Comparison of ENCODE assay signal across 26 cellular contexts in the genomic region with DNA sequence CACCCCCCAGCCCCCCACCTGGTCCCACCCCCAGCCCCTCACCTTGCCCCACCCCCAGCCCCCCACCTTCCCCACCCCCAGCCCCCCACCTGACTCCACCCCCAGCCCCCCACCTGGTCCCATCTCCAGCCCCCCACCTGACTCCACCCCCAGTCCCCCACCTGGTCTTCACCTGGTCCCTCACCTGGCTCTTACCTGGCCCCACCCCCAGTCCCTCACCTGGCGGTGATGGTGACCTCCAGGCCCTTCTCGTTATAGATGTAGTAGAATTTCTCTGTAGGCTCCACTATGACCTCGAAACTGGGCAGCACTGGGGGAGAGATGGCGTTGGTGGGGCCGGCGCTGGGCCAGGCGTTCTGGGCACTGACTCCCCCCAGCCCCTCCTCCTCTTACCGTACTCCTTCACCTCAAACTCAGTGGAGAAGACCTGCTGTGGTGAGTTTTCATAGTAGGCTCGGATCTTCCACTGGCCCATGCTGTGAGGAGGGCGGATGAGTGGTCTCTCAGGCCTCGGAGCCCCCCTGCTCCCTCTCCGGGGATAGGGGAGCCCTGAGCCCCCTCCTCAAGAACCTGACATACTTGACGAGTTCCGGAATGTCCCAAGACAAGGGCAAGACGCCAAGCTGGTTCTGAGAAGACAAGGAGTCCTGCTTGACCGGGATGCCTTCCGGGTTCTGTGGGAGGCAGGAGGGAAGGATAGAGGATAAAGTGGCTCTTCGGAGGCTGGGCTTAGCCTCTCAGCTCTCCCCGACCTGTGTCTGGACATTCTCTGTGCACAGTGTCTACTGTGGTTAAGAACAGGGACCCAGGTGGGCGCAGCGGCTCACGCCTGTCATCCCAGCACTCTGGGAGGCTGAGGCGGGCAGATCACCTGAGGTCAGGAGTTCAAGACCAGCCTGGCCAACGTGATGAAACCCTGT. TPM values are rescaled to one million over a fixed set of nuclear protein-coding genes. Genes with fewer than 3 reads are reported as not detected.
DNase-seq lines count a peak whose midpoint lies in the region; ATAC-seq, FAIRE-seq and TF ChIP-seq lines count a peak whose summit lies in the region.
"Had no signal": no experiment of that assay in that cellular context is flagged by ENCODE, and none has a peak within 500 bp of the region (broad histone marks: within the 10 kb centered on the region; RNA-seq: fewer than 3 reads in every experiment).

No MANE protein-coding gene starts in this region.

- H3K4me3 ChIP-seq in H1 (ENCODE audit: extremely low read depth in 1 of 4, insufficient read depth in 2 of 4, low read depth in 3 of 4, low read length in 4 of 4) (no peak overlapping the region), lower lobe of right lung (no peak overlapping the region)

- H3K79me2 ChIP-seq in H1 (ENCODE audit: control insufficient read depth in 1 of 2, insufficient read depth in 2 of 2, low read length in 2 of 2), result no peaks in the 10 kb centered on the region; a peak in 1 of 4 replicates

- peak overlapping the region; percentile 56 for H3K27ac Mint-ChIP-seq in activated naive CD4-positive, alpha-beta T cell treated with anti-CD3 and anti-CD28 coated beads, Interleukin-2, amount 50 U/mL, for 24 hours
- no peak overlapping the region for H3K27ac Mint-ChIP-seq in activated naive CD4-positive, alpha-beta T cell treated with anti-CD3 and anti-CD28 coated beads, Interleukin-2, amount 10 ng/mL, durations not matched to agents 7 days and 5 days
- H3K27ac Mint-ChIP-seq: H9, HFFc6 had no signal

- no peak for TF ChIP-seq EP300 in H1 (IDR thresholded peaks at IDR 0.05; ENCODE audit: borderline replicate concordance in 1 of 2, low read depth in 2 of 2, low read length in 2 of 2)

- FAIRE-seq in H1 (lab: Jason Lieb, UNC), result no peak
- FAIRE-seq: D721Med, RCC 7860 had no signal

- no peak for ATAC-seq in lower lobe of right lung
- ATAC-seq in GM18520 (IDR thresholded peaks at IDR 0.05; ENCODE audit: unreplicated experiment), result no peak

- no peaks in the 10 kb centered on the region for H3K36me3 Mint-ChIP-seq in activated naive CD4-positive, alpha-beta T cell treated with anti-CD3 and anti-CD28 coated beads, Interleukin-2, amount 50 U/mL, for 24 hours
- peaks cover 3% of the 10 kb centered on the region for H3K36me3 Mint-ChIP-seq in activated naive CD4-positive, alpha-beta T cell treated with anti-CD3 and anti-CD28 coated beads, Interleukin-2, amount 10 ng/mL, durations not matched to agents 7 days and 5 days
- H3K36me3 Mint-ChIP-seq: CD8-positive, alpha-beta memory T cell had no signal

- TF ChIP-seq CTCF in H1 (IDR thresholded peaks at IDR 0.05; ENCODE audit: control extremely low read depth in 1 of 3, insufficient read depth in 1 of 3, low read depth in 1 of 3, low read length in 3 of 3) (no peak), lower lobe of right lung (IDR thresholded peaks at IDR 0.05) (no peak)

- H3K4ac ChIP-seq in H1 (replicated peaks; ENCODE audit: insufficient read length, low read depth, low read length), result peak overlapping the region; percentile 51

- no peak overlapping the region for H3K4me2 ChIP-seq in H1 (ENCODE audit: insufficient read depth in 1 of 2, low read depth in 2 of 2, low read length in 2 of 2)

- TF ChIP-seq RAD21 in H1 (IDR thresholded peaks at IDR 0.05 in 1 of 2, conservative IDR thresholded peaks at IDR 0.05 in 1 of 2; ENCODE audit: low read depth in 2 of 2, low read length in 2 of 2), result no peak

- peaks cover 14% of the 10 kb centered on the region for H3K23me2 ChIP-seq in H1 (ENCODE audit: low read depth, low read length)

- WGBS in H1 (ENCODE audit: extremely low coverage in 1 of 2, insufficient coverage in 1 of 2, insufficient read length in 1 of 2, insufficient replicate concordance in 2 of 2, low coverage in 1 of 2, low lambda C conversion rate in 2 of 2, missing lambda C conversion rate in 1 of 2), 2 experiments, result 86% methylated on average over 20 of the region's 24 CpGs; no CpG with 5 or more reads in 1 of the 2 experiments

- no peak overlapping the region for H2BK120ac ChIP-seq in H1 (replicated peaks; ENCODE audit: low read depth, low read length)

- peaks cover 13% of the 10 kb centered on the region for H3K4me1 Mint-ChIP-seq in activated naive CD4-positive, alpha-beta T cell treated with anti-CD3 and anti-CD28 coated beads, Interleukin-2, amount 50 U/mL, for 24 hours
- H3K4me1 Mint-ChIP-seq in activated naive CD4-positive, alpha-beta T cell treated with anti-CD3 and anti-CD28 coated beads, Interleukin-2, amount 10 ng/mL, durations not matched to agents 7 days and 5 days, result peaks cover 9% of the 10 kb centered on the region

- H2BK15ac ChIP-seq in H1 (ENCODE audit: low read length), result no peak overlapping the region

- no peak overlapping the region for H3K56ac ChIP-seq in H1 (replicated peaks; ENCODE audit: insufficient read length, low read depth, low read length)

- no peak overlapping the region for H2BK5ac ChIP-seq in H1 (ENCODE audit: low read depth, low read length)

- peaks cover 0 to 6% of the 10 kb centered on the region in 2 experiments for H4K20me1 ChIP-seq in H1 (replicated peaks in 1 of 2; ENCODE audit: control insufficient read depth in 1 of 2, insufficient read depth in 2 of 2, low read length in 2 of 2)

- peaks cover 13% of the 10 kb centered on the region for H3K27me3 Mint-ChIP-seq in activated naive CD4-positive, alpha-beta T cell treated with anti-CD3 and anti-CD28 coated beads, Interleukin-2, amount 50 U/mL, for 24 hours
- H3K27me3 Mint-ChIP-seq in activated naive CD4-positive, alpha-beta T cell treated with anti-CD3 and anti-CD28 coated beads, Interleukin-2, amount 10 ng/mL, durations not matched to agents 7 days and 5 days, result peaks cover 67% of the 10 kb centered on the region

- 0 out of 2 replicates have a peak overlapping the region, but pooled peaks have one; percentile 27 for H2BK12ac ChIP-seq in H1 (ENCODE audit: low read depth, low read length)

- H3K4me1 ChIP-seq in H1 (replicated peaks in 1 of 4; ENCODE audit: control insufficient read depth in 3 of 4, insufficient read depth in 4 of 4, low read length in 3 of 4) (peaks cover 0 to 17% (median 6%) of the 10 kb centered on the region in 4 experiments; a peak in 6 of 7 replicates), lower lobe of right lung (no peaks in the 10 kb centered on the region)

- H3K27me3 ChIP-seq in H1 (replicated peaks in 1 of 4; ENCODE audit: control insufficient read depth in 3 of 4, extremely low read depth in 1 of 4, insufficient read depth in 3 of 4, low read length in 3 of 4) (peaks cover 0 to 21% (median 18%) of the 10 kb centered on the region in 4 experiments; a peak in 6 of 7 replicates), lower lobe of right lung (ENCODE audit: low read depth) (peaks cover 3% of the 10 kb centered on the region)

- no peak overlapping the region for H4K8ac ChIP-seq in H1 (ENCODE audit: extremely low read depth, insufficient read depth, low read length)

- no peaks in the 10 kb centered on the region for H3K79me1 ChIP-seq in H1 (ENCODE audit: low read depth, low read length)

- no peak overlapping the region for H3K14ac ChIP-seq in H1 (ENCODE audit: insufficient read length)

- TF ChIP-seq POLR2A in H1 (IDR thresholded peaks at IDR 0.05; ENCODE audit: control extremely low read depth in 1 of 2, low read depth in 2 of 2, low read length in 2 of 2), result no peak

- no peak overlapping the region for H4K91ac ChIP-seq in H1 (replicated peaks; ENCODE audit: insufficient read length, low read length)

- no peak overlapping the region for H2AK5ac ChIP-seq in H1 (ENCODE audit: low read depth, low read length)

- H3K9me3 ChIP-seq in H1 (ENCODE audit: insufficient read depth in 2 of 2, low read depth in 1 of 2, low read length in 1 of 2), result no peaks in the 10 kb centered on the region
- H3K9me3 ChIP-seq in lower lobe of right lung, result no peaks in the 10 kb centered on the region

- no peak overlapping the region for H2AFZ ChIP-seq in H1 (ENCODE audit: low read length)

- intact Hi-C loops in lower lobe of right lung (cut with DNase I), result no loop called here

- H3K4me3 Mint-ChIP-seq in activated naive CD4-positive, alpha-beta T cell treated with anti-CD3 and anti-CD28 coated beads, Interleukin-2, amount 50 U/mL, for 24 hours, result no peak overlapping the region
- no peak overlapping the region for H3K4me3 Mint-ChIP-seq in activated naive CD4-positive, alpha-beta T cell treated with anti-CD3 and anti-CD28 coated beads, Interleukin-2, amount 10 ng/mL, durations not matched to agents 7 days and 5 days
- H3K4me3 Mint-ChIP-seq: CD8-positive, alpha-beta memory T cell; H9; HFFc6 had no signal

- H3K36me3 ChIP-seq in H1 (ENCODE audit: control insufficient read depth in 2 of 4, insufficient read depth in 4 of 4, low read length in 3 of 4) (no peaks in the 10 kb centered on the region; a peak in 1 of 8 replicates), lower lobe of right lung (peaks cover 46% of the 10 kb centered on the region)

- H3K27ac ChIP-seq in H1 (ENCODE audit: low read depth, low read length), result no peak overlapping the region
- no peak overlapping the region for H3K27ac ChIP-seq in lower lobe of right lung

- H3K18ac ChIP-seq in H1 (ENCODE audit: extremely low read depth, low read length), result no peak overlapping the region

- H3K9me3 Mint-ChIP-seq in activated naive CD4-positive, alpha-beta T cell treated with anti-CD3 and anti-CD28 coated beads, Interleukin-2, amount 50 U/mL, for 24 hours, result no peaks in the 10 kb centered on the region
- peaks cover 6% of the 10 kb centered on the region for H3K9me3 Mint-ChIP-seq in activated naive CD4-positive, alpha-beta T cell treated with anti-CD3 and anti-CD28 coated beads, Interleukin-2, amount 10 ng/mL, durations not matched to agents 7 days and 5 days
- H3K9me3 Mint-ChIP-seq: CD8-positive, alpha-beta memory T cell had no signal

- CTCF ChIA-PET in activated naive CD4-positive, alpha-beta T cell treated with anti-CD3 and anti-CD28 coated beads, Interleukin-2, amount 10 ng/mL, durations not matched to agents 7 days and 5 days (lab: Charles Lee), result no interaction called here
- CTCF ChIA-PET in H1 (lab: Charles Lee; ENCODE audit: partially characterized antibody), result interaction anchor here (1.8 kb wide), 1 partner anchor 150 kb away, joined by 4 read pairs; no protein-coding TSS in a partner anchor

- no peak overlapping the region for H3K23ac ChIP-seq in H1 (ENCODE audit: insufficient read length)

- no peak overlapping the region for H4K5ac ChIP-seq in H1 (ENCODE audit: insufficient read length, low read depth, low read length)

- no peak overlapping the region for H2BK20ac ChIP-seq in H1 (ENCODE audit: low read length)

- POLR2A ChIA-PET in H1 (lab: Charles Lee; ENCODE audit: partially characterized antibody), result interaction anchor here (0.6 kb wide), 1 partner anchor 22 kb away, joined by 3 read pairs; no protein-coding TSS in a partner anchor

- no peak for DNase-seq in activated naive CD4-positive, alpha-beta T cell treated with anti-CD3 and anti-CD28 coated beads, Interleukin-2, amount 10 ng/mL, durations not matched to agents 7 days and 5 days
- DNase-seq in D341Med (ENCODE audit: low spot score) (peak; percentile 17), H1 (ENCODE audit: low read depth in 1 of 2, low spot score in 2 of 2) (no peak), lower lobe of right lung (peak; percentile 42), DMS 273 treated with DMSO at 0.1 percent for 48 hours (lab: John Stamatoyannopoulos, UW) (no peak), OCI-M1 (lab: John Stamatoyannopoulos, UW) (no peak)
- DNase-seq: 8988T; AML-193; C1 segment of cervical spinal cord; CD8-positive, alpha-beta memory T cell; EL; GF-D8; H9; HFFc6; KBM-7; NCI-H1092; NCI-H146; NCI-H2029; NCI-H226; NCI-H510A treated with DMSO at 0.1 percent for 48 hours; NCI-H774 had no signal

- no peak overlapping the region for H3K9ac ChIP-seq in H1 (replicated peaks in 1 of 4; ENCODE audit: extremely low read depth in 1 of 4, low read depth in 3 of 4, low read length in 3 of 4)

RNA-seq across cellular contexts. Expression of a gene that starts 6.4 kb away (rescaled TPM):
- 4.2 and 6.4 TPM in 2 replicates for total RNA-seq in H1 (2021; fragmentation: NEBNext Ultra II Directional; extraction: Animal tissue kit (Norgen Biotek cat#: 25700))
- 12.8 and 16.6 TPM in 2 replicates for polyA plus RNA-seq in H1 (2011; rRNA removed)
- polyA plus RNA-seq in H1 (2011; cell fraction: cytosol; rRNA removed), result 16.0 TPM
- polyA plus RNA-seq in H1 (2011; cell fraction: nucleus; rRNA removed), result 34.2 TPM
- 11.3 to 16.8 TPM (median 13.0 TPM) in 4 replicates for polyA plus RNA-seq in H1 (2012, experiment 1 of 2)
- polyA plus RNA-seq in H1 (2012, experiment 2 of 2), result 13.6 TPM
- 22.5 TPM for polyA plus RNA-seq in H1 (2013, experiment 1 of 2)
- 24.4 TPM for polyA plus RNA-seq in H1 (2013, experiment 2 of 2)
- polyA minus RNA-seq in H1 (2011; rRNA and poly(A)+ RNA removed), result 16.2 and 28.8 TPM in 2 replicates
- 31.9 TPM for polyA minus RNA-seq in H1 (2011; cell fraction: cytosol; rRNA and poly(A)+ RNA removed)
- 33.2 TPM for polyA minus RNA-seq in H1 (2011; cell fraction: nucleus; rRNA and poly(A)+ RNA removed)
- 1,321 TPM for total RNA-seq in lower lobe of right lung
- total RNA-seq: SK-MEL-5 had no signal
- polyA plus RNA-seq: CD8-positive, alpha-beta memory T cell had no signal

RNA-seq across cellular contexts. Expression of a gene that starts 23.3 kb away (rescaled TPM):
- 34.9 and 35.3 TPM in 2 replicates for total RNA-seq in H1 (2021; fragmentation: NEBNext Ultra II Directional; extraction: Animal tissue kit (Norgen Biotek cat#: 25700))
- polyA plus RNA-seq in H1 (2011; rRNA removed), result 46.0 and 63.9 TPM in 2 replicates
- 52.1 TPM for polyA plus RNA-seq in H1 (2011; cell fraction: cytosol; rRNA removed)
- 160 TPM for polyA plus RNA-seq in H1 (2011; cell fraction: nucleus; rRNA removed)
- 35.3 to 46.7 TPM (median 38.7 TPM) in 4 replicates for polyA plus RNA-seq in H1 (2012, experiment 1 of 2)
- 36.3 TPM for polyA plus RNA-seq in H1 (2012, experiment 2 of 2)
- 47.8 TPM for polyA plus RNA-seq in H1 (2013, experiment 1 of 2)
- 49.9 TPM for polyA plus RNA-seq in H1 (2013, experiment 2 of 2)
- polyA minus RNA-seq in H1 (2011; rRNA and poly(A)+ RNA removed), result 30.4 and 47.5 TPM in 2 replicates
- 15.0 TPM for polyA minus RNA-seq in H1 (2011; cell fraction: cytosol; rRNA and poly(A)+ RNA removed)
- 23.3 TPM for polyA minus RNA-seq in H1 (2011; cell fraction: nucleus; rRNA and poly(A)+ RNA removed)
- 87.0 TPM for total RNA-seq in lower lobe of right lung

RNA-seq across cellular contexts. Expression of a gene that starts 25.4 kb away (rescaled TPM):
- total RNA-seq in H1 (2021; fragmentation: NEBNext Ultra II Directional; extraction: Animal tissue kit (Norgen Biotek cat#: 25700)), result 69.3 and 69.5 TPM in 2 replicates
- 27.8 and 38.0 TPM in 2 replicates for polyA plus RNA-seq in H1 (2011; rRNA removed)
- polyA plus RNA-seq in H1 (2011; cell fraction: cytosol; rRNA removed), result 46.0 TPM
- polyA plus RNA-seq in H1 (2011; cell fraction: nucleus; rRNA removed), result 69.9 TPM
- 66.1 to 83.1 TPM (median 77.4 TPM) in 4 replicates for polyA plus RNA-seq in H1 (2012, experiment 1 of 2)
- polyA plus RNA-seq in H1 (2012, experiment 2 of 2), result 58.7 TPM
- 63.3 TPM for polyA plus RNA-seq in H1 (2013, experiment 1 of 2)
- polyA plus RNA-seq in H1 (2013, experiment 2 of 2), result 64.1 TPM
- polyA minus RNA-seq in H1 (2011; rRNA and poly(A)+ RNA removed), result 23.1 and 26.9 TPM in 2 replicates
- 28.1 TPM for polyA minus RNA-seq in H1 (2011; cell fraction: cytosol; rRNA and poly(A)+ RNA removed)
- 24.9 TPM for polyA minus RNA-seq in H1 (2011; cell fraction: nucleus; rRNA and poly(A)+ RNA removed)
- total RNA-seq in lower lobe of right lung, result 65.8 TPM

RNA-seq across cellular contexts. Expression of a gene that starts 44.1 kb away (rescaled TPM):
- total RNA-seq in H1 (2021; fragmentation: NEBNext Ultra II Directional; extraction: Animal tissue kit (Norgen Biotek cat#: 25700)), result not detected in 2 replicates
- polyA plus RNA-seq in H1 (2011; rRNA removed), result 0.03 TPM in 1 of 2 replicates, not detected in the other
- 0.03 TPM for polyA plus RNA-seq in H1 (2011; cell fraction: cytosol; rRNA removed)
- polyA plus RNA-seq in H1 (2011; cell fraction: nucleus; rRNA removed), result not detected
- polyA plus RNA-seq in H1 (2012, experiment 1 of 2), result 0.06 TPM in 1 of 4 replicates, not detected in the others
- not detected for polyA plus RNA-seq in H1 (2012, experiment 2 of 2)
- 0.02 TPM for polyA plus RNA-seq in H1 (2013, experiment 1 of 2)
- not detected for polyA plus RNA-seq in H1 (2013, experiment 2 of 2)
- polyA minus RNA-seq in H1 (2011; rRNA and poly(A)+ RNA removed), result not detected in 2 replicates
- polyA minus RNA-seq in H1 (2011; cell fraction: cytosol; rRNA and poly(A)+ RNA removed), result not detected
- polyA minus RNA-seq in H1 (2011; cell fraction: nucleus; rRNA and poly(A)+ RNA removed), result not detected
- 3.3 TPM for total RNA-seq in lower lobe of right lung
- total RNA-seq: H9, HFFc6, SK-MEL-5 had no signal

RNA-seq across cellular contexts. Expression of a gene that starts 53.2 kb away (rescaled TPM):
- total RNA-seq in H1 (2021; fragmentation: NEBNext Ultra II Directional; extraction: Animal tissue kit (Norgen Biotek cat#: 25700)), result 20.0 and 22.1 TPM in 2 replicates
- 14.5 and 22.8 TPM in 2 replicates for polyA plus RNA-seq in H1 (2011; rRNA removed)
- 18.8 TPM for polyA plus RNA-seq in H1 (2011; cell fraction: cytosol; rRNA removed)
- 34.1 TPM for polyA plus RNA-seq in H1 (2011; cell fraction: nucleus; rRNA removed)
- polyA plus RNA-seq in H1 (2012, experiment 1 of 2), result 12.6 to 18.8 TPM (median 17.6 TPM) in 4 replicates
- polyA plus RNA-seq in H1 (2012, experiment 2 of 2), result 15.0 TPM
- 32.0 TPM for polyA plus RNA-seq in H1 (2013, experiment 1 of 2)
- 29.0 TPM for polyA plus RNA-seq in H1 (2013, experiment 2 of 2)
- 6.1 and 7.2 TPM in 2 replicates for polyA minus RNA-seq in H1 (2011; rRNA and poly(A)+ RNA removed)
- polyA minus RNA-seq in H1 (2011; cell fraction: cytosol; rRNA and poly(A)+ RNA removed), result 9.0 TPM
- polyA minus RNA-seq in H1 (2011; cell fraction: nucleus; rRNA and poly(A)+ RNA removed), result 11.2 TPM
- total RNA-seq in lower lobe of right lung, result 21.2 TPM
- total RNA-seq: HFFc6 had no signal

Comparison
In these comparisons a context has a peak if more than half of its experiments do, and no peak if none do; other contexts are left out.
1. DNase-seq: peak in D341Med (single experiment) and lower lobe of right lung (single experiment); none in activated naive CD4-positive, alpha-beta T cell treated with anti-CD3 and anti-CD28 coated beads, Interleukin-2, amount 10 ng/mL, durations not matched to agents 7 days and 5 days (single experiment), H1 (0 of 2), DMS 273 treated with DMSO at 0.1 percent for 48 hours (single experiment) and OCI-M1 (single experiment).
2. RNA of a gene that starts 6.4 kb away (total RNA-seq): 1,321 TPM in lower lobe of right lung (single experiment); 4.2 to 6.4 TPM in H1; every median in the first group is over 100 times any median in the second.